8 cellular contexts compared by ENCODE assay signal in genomic region chr2:9844581-9844980, GRCh38. TPM values are rescaled to one million over a fixed set of nuclear protein-coding genes. Genes with fewer than 3 reads are reported as not detected.
A peak's percentile ranks its signal among the peaks of the same experiment; 100 is the strongest.
DNase-seq lines count a peak whose midpoint lies in the region; ATAC-seq and TF ChIP-seq lines count a peak whose summit lies in the region.

No MANE protein-coding gene starts in this region.

- ATAC-seq in T-helper 17 cell (no peak), upper lobe of right lung (no peak), HG03039 (IDR thresholded peaks at IDR 0.05; ENCODE audit: unreplicated experiment) (no peak)

- H3K9me3 ChIP-seq in T-helper 17 cell (ENCODE audit: control insufficient read depth, low read length, poor library complexity, severe bottlenecking): no peaks in the 10 kb centered on the region
- H3K9me3 ChIP-seq in upper lobe of right lung: no peaks in the 10 kb centered on the region

- H3K27ac ChIP-seq in upper lobe of right lung: no peak overlapping the region

- no peaks in the 10 kb centered on the region for H3K27me3 ChIP-seq in upper lobe of right lung

- H3K4me1 ChIP-seq in upper lobe of right lung: peaks cover 24% of the 10 kb centered on the region

- H3K4me3 Mint-ChIP-seq in T-helper 17 cell: peak overlapping the region; percentile 96
- H3K4me3 Mint-ChIP-seq in glutamatergic neuron (ENCODE audit: unreplicated experiment): peak overlapping the region; percentile 97

- H3K27me3 Mint-ChIP-seq in T-helper 17 cell: no peaks in the 10 kb centered on the region
- H3K27me3 Mint-ChIP-seq in glutamatergic neuron (ENCODE audit: unreplicated experiment): peaks cover 2% of the 10 kb centered on the region

- peaks cover 3% of the 10 kb centered on the region for H3K9me3 Mint-ChIP-seq in glutamatergic neuron (ENCODE audit: unreplicated experiment)

- TF ChIP-seq CTCF in glutamatergic neuron (IDR thresholded peaks at IDR 0.05; ENCODE audit: partially characterized antibody, unreplicated experiment) (no peak), upper lobe of right lung (IDR thresholded peaks at IDR 0.05) (no peak)

- DNase-seq in DMS 273 treated with DMSO at 0.1 percent for 48 hours (lab: John Stamatoyannopoulos, UW) (peak; percentile 10), HCEC 1CT (peak; percentile 54), T-helper 17 cell (no peak), glutamatergic neuron (no peak), upper lobe of right lung (no peak)
- no peak for DNase-seq in effector CD4-positive, alpha-beta T cell
- no peak for DNase-seq in stimulated activated CD4-positive, alpha-beta T cell treated with anti-CD3 and anti-CD28 coated beads, Interleukin-2, amount 100 ng/mL, for 24 hours

- H3K36me3 Mint-ChIP-seq in T-helper 17 cell (ENCODE audit: low read depth): peaks cover 8% of the 10 kb centered on the region
- H3K36me3 Mint-ChIP-seq in glutamatergic neuron (ENCODE audit: unreplicated experiment): no peaks in the 10 kb centered on the region

- peaks cover 38% of the 10 kb centered on the region for H3K4me1 Mint-ChIP-seq in T-helper 17 cell
- H3K4me1 Mint-ChIP-seq in glutamatergic neuron (ENCODE audit: low read depth, unreplicated experiment): no peaks in the 10 kb centered on the region

- intact Hi-C loops in upper lobe of right lung (cut with DNase I): no loop called here

- H3K27ac Mint-ChIP-seq in T-helper 17 cell: peak overlapping the region; percentile 92
- no peak overlapping the region for H3K27ac Mint-ChIP-seq in glutamatergic neuron (ENCODE audit: unreplicated experiment)

- peak overlapping the region; percentile 85 for H3K4me3 ChIP-seq in upper lobe of right lung

- H3K36me3 ChIP-seq in upper lobe of right lung: peaks cover 27% of the 10 kb centered on the region

RNA-seq across cellular contexts. Expression of gene TAF1B, which starts 1.3 kb away (rescaled TPM):
- total RNA-seq in T-helper 17 cell (10 to 100 TPM; 15.3 to 19.9 TPM), glutamatergic neuron (ENCODE audit: unreplicated experiment) (16.7 TPM), upper lobe of right lung (19.5 TPM)

Comparison
In these comparisons a context has a peak if more than half of its experiments do, and no peak if none do; other contexts are left out.
1. DNase-seq: peak in DMS 273 treated with DMSO at 0.1 percent for 48 hours (single experiment) and HCEC 1CT (single experiment); none in T-helper 17 cell (0 of 3), glutamatergic neuron (single experiment), upper lobe of right lung (single experiment), effector CD4-positive, alpha-beta T cell (single experiment) and stimulated activated CD4-positive, alpha-beta T cell treated with anti-CD3 and anti-CD28 coated beads, Interleukin-2, amount 100 ng/mL, for 24 hours (0 of 2).